In the genomic region with DNA sequence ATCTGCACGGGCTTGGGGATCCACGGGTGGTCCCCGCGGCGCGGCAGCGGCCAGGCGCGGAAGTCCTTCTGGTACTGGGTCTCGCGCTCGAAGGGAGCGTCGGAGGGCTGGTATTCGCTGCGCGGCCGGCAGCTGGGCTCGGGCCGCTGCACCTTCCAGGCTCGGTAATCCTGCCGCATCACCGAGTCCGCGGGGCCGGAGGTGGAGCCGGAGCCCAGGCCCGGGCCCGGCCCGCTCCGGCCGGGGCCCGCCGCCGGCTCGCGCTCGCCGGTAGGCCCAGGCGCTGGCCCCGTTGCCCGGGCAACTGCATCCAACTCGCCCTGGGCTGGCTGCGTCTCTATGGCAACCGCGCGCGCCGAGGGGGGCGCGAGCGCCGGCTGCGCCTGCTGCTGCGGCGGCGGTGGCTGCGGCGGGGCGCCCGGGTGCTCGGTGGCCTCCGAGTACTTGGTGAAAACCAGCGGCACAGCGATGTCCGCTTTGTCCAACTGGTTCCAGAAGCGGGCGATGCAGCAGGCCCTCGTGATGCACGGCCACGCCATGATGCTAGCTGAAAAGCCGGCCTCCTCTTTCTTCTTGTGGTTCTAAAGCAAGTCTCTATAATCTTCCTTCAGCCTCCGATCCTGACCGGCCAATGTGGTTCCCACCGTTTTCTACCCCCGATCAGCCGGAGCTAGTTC, we compare ENCODE assay signal across 1 cellular context.
TF ChIP-seq lines count a peak whose summit lies in the region.

No MANE protein-coding gene starts in this region.

TF ChIP-seq in IMR-90, 13 proteins besides CTCF, POLR2A, EP300 and RAD21:
- TF ChIP-seq CEBPB (IDR thresholded peaks at IDR 0.05; ENCODE audit: low read depth, low read length) = no peak
- peak; percentile 6; the same call in 1 of the 2 replicates for TF ChIP-seq MAZ (IDR thresholded peaks at IDR 0.05; ENCODE audit: borderline replicate concordance, low read depth, low read length)
